ENCODE assay signal across 8 cellular contexts in the genomic region with DNA sequence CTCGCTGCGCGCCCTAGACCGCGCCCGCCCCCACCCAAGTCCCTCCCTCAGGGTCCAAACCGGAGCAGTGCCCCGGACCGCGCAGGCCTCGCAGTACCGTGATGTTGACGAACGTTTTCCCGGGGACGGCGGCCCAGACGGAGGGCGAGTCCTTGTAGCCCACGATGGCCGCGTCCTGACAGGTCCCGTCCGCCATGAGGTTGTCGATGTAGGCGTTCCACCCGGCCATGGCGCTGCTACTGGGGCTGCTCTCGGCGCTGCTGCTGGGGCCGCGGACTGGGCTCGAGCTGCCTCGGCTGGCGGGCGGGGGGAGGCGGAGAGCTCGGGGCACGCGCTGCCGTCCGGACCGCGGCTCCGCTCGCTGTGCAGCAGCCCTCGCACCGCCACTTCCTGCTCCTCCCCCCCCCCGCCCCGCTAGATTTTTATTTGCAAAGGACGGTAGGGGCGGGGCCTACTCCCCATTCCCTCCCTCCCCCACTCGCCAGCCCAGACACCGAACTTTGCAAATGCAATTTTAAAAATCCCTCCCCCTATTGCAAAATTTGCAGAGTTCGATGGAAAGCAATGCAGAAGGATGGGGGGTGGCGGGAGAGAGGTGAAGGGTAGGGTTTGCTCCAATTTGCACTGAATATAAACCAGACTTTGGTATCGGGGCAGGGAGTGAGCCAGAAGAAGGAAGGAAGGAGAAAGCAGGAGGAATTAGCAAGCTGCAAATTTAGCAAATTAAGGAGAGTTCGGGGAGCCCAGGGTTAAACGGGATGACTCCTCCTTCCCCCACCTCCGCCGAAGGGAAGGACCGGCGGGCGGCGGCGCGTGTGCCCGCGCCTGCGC. TPM values are rescaled to one million over a fixed set of nuclear protein-coding genes. Genes with fewer than 3 reads are reported as not detected.
DNase-seq lines count a peak whose midpoint lies in the region; ATAC-seq, FAIRE-seq and TF ChIP-seq lines count a peak whose summit lies in the region.

A gene (minus strand): TSS at position 365 of the 831 bp plus-strand sequence. CDS start 136 bp downstream, at position 229.

- peak within 1 kb of the TSS; percentile 97 for H3K27ac ChIP-seq in CD4-positive, CD25-positive, alpha-beta regulatory T cell (ENCODE audit: insufficient read depth, low read length, poor library complexity, severe bottlenecking)
- H3K27ac ChIP-seq in pancreas (peak within 1 kb of the TSS; percentile 88 to 99 (median 98)), thoracic aorta (peak within 1 kb of the TSS; percentile 93 to 97)

- H3K4me3 Mint-ChIP-seq in CD4-positive, CD25-positive, alpha-beta regulatory T cell, result peak within 1 kb of the TSS; percentile 95 to 99 (median 98)

- H3K9me3 ChIP-seq in CD4-positive, CD25-positive, alpha-beta regulatory T cell (ENCODE audit: control insufficient read depth in 2 of 2, low read length in 2 of 2), result no peaks in the 10 kb centered on the region
- H3K9me3 ChIP-seq in pancreas, result no peaks in the 10 kb centered on the region
- no peaks in the 10 kb centered on the region for H3K9me3 ChIP-seq in thoracic aorta

- peak; percentile 82 to 97 (median 91) for DNase-seq in CD4-positive, CD25-positive, alpha-beta regulatory T cell
- DNase-seq in NCI-H1048 (lab: John Stamatoyannopoulos, UW) (peak; percentile 58), SW 1271 (lab: John Stamatoyannopoulos, UW) (peak; percentile 69 to 85), Right ventricle myocardium inferior (ENCODE audit: missing footprints) (peak; percentile 94), pancreas (peak; percentile 85 to 93 (median 90)), thoracic aorta (ENCODE audit: low spot score) (peak; percentile 82)
- DNase-seq in activated naive CD8-positive, alpha-beta T cell treated with anti-CD3 and anti-CD28 coated beads, Interleukin-2, amount 50 U/mL, for 16 hours (ENCODE audit: low read depth, low spot score), result peak; percentile 83

- intact Hi-C loops in Right ventricle myocardium inferior (cut with DNase I) (loop anchor here (1.0 to 5.0 kb wide), 3 partner anchors 8 to 39 kb away; a partner anchor contains a TSS), pancreas (cut with DNase I) (no loop called here)

- TF ChIP-seq CTCF in pancreas (IDR thresholded peaks at IDR 0.05), result no peak
- no peak for TF ChIP-seq CTCF in thoracic aorta (IDR thresholded peaks at IDR 0.05)

- H3K4me1 ChIP-seq in CD4-positive, CD25-positive, alpha-beta regulatory T cell (ENCODE audit: control insufficient read depth, insufficient read depth, low read length, poor library complexity, severe bottlenecking), result peaks cover 56% of the 10 kb centered on the region
- H3K4me1 ChIP-seq in pancreas, result peaks cover 0 to 24% (median 6%) of the 10 kb centered on the region in 3 donors
- H3K4me1 ChIP-seq in thoracic aorta (ENCODE audit: control insufficient read depth in 1 of 2, low read depth in 2 of 2), result peaks cover 28 to 57% of the 10 kb centered on the region in 2 donors

- FAIRE-seq in pancreas (lab: Jason Lieb, UNC), result no peak

- peaks cover 0 to 53% (median 33%) of the 10 kb centered on the region in 4 donors for H3K4me1 Mint-ChIP-seq in CD4-positive, CD25-positive, alpha-beta regulatory T cell

- peaks cover 0 to 3% (median 0%) of the 10 kb centered on the region in 7 donors for H3K9me3 Mint-ChIP-seq in CD4-positive, CD25-positive, alpha-beta regulatory T cell

- peak within 1 kb of the TSS; percentile 96 for H3K4me3 ChIP-seq in CD4-positive, CD25-positive, alpha-beta regulatory T cell (ENCODE audit: low read depth, low read length)
- H3K4me3 ChIP-seq in pancreas (peak within 1 kb of the TSS; percentile 94 to 100 (median 97)), thoracic aorta (peak within 1 kb of the TSS; percentile 76)

- H3K27me3 Mint-ChIP-seq in CD4-positive, CD25-positive, alpha-beta regulatory T cell, result peaks cover 4% of the 10 kb centered on the region

- peak within 1 kb of the TSS; percentile 95 to 99 (median 97) for H3K27ac Mint-ChIP-seq in CD4-positive, CD25-positive, alpha-beta regulatory T cell

- ATAC-seq in CD4-positive, CD25-positive, alpha-beta regulatory T cell (ENCODE audit: low read depth in 2 of 2), result peak; percentile 47 to 51
- ATAC-seq in GM21723 (IDR thresholded peaks at IDR 0.05; ENCODE audit: unreplicated experiment) (peak; percentile 15), Right ventricle myocardium inferior (peak; percentile 81), pancreas (peak; percentile 68 to 84 (median 80)), thoracic aorta (ENCODE audit: insufficient number of reproducible peaks, low FRiP score, low read depth) (peak; percentile 61)

- 0 to 1% methylated on average over 54 to 70 of the region's 70 CpGs for WGBS in pancreas, 2 donors

- peaks cover 27% of the 10 kb centered on the region for H3K36me3 ChIP-seq in CD4-positive, CD25-positive, alpha-beta regulatory T cell (ENCODE audit: control insufficient read depth, insufficient read depth, low read length)
- peaks cover 0 to 14% (median 0%) of the 10 kb centered on the region in 3 donors for H3K36me3 ChIP-seq in pancreas
- peaks cover 3% of the 10 kb centered on the region for H3K36me3 ChIP-seq in thoracic aorta

- H3K27me3 ChIP-seq in CD4-positive, CD25-positive, alpha-beta regulatory T cell (ENCODE audit: control insufficient read depth, insufficient read depth, low read length), result no peaks in the 10 kb centered on the region
- H3K27me3 ChIP-seq in pancreas, result no peaks in the 10 kb centered on the region
- no peaks in the 10 kb centered on the region for H3K27me3 ChIP-seq in thoracic aorta (replicated peaks; ENCODE audit: insufficient read depth)

- peaks cover 23% of the 10 kb centered on the region for H3K36me3 Mint-ChIP-seq in CD4-positive, CD25-positive, alpha-beta regulatory T cell

RNA-seq across cellular contexts. Expression of the gene that starts here (rescaled TPM):
- 865 TPM for total RNA-seq in CD4-positive, CD25-positive, alpha-beta regulatory T cell
- polyA plus RNA-seq in CD4-positive, CD25-positive, alpha-beta regulatory T cell, result 1,000 to 10,000 TPM; 2,018 to 2,804 (median 2,386) TPM
- total RNA-seq in Right ventricle myocardium inferior (218 TPM), pancreas (100 to 1,000 TPM in 4 of 6 donors, 10 to 100 TPM in 2; 63.6 to 195 (median 125) TPM), thoracic aorta (1,000 to 10,000 TPM in 1 of 2 donors, 100 to 1,000 TPM in 1; 806 to 1,230 TPM)
- polyA plus RNA-seq in pancreas, result 100 to 1,000 TPM; 148 to 162 TPM

Comparison
In these comparisons a context has a peak if more than half of its experiments do, and no peak if none do; other contexts are left out.
1. Peak in every context shown above with its lines: DNase-seq, ATAC-seq, H3K4me3 ChIP-seq and H3K27ac ChIP-seq.
2. RNA of the gene that starts here (polyA plus RNA-seq): 2,018 to 2,804 TPM in CD4-positive, CD25-positive, alpha-beta regulatory T cell; 148 to 162 TPM in pancreas; every median in the first group is over 10 times any median in the second.
3. ATAC-seq: peak in every context shown above with its lines; median percentile 81 in Right ventricle myocardium inferior; 80 in pancreas; 61 in thoracic aorta; 49 in CD4-positive, CD25-positive, alpha-beta regulatory T cell; 15 in GM21723.